17 cellular contexts compared by ENCODE assay signal in genomic region chr6:155311583-155311982, GRCh38. TPM values are rescaled to one million over a fixed set of nuclear protein-coding genes. Genes with fewer than 3 reads are reported as not detected.
"Had no signal": no experiment of that assay in that cellular context is flagged by ENCODE, and none has a peak within 500 bp of the region (broad histone marks: within the 10 kb centered on the region; RNA-seq: fewer than 3 reads in every experiment).

No MANE protein-coding gene starts in this region.

- DNase-seq: activated CD8-positive, alpha-beta memory T cell treated with anti-CD3 and anti-CD28 coated beads, Interleukin-2, amount 50 U/mL, for 48 hours; activated CD8-positive, alpha-beta T cell treated with anti-CD3 and anti-CD28 coated beads, Interleukin-2, amount 10 ng/mL, durations not matched to agents 7 days and 5 days; activated naive CD4-positive, alpha-beta T cell treated with anti-CD3 and anti-CD28 coated beads, Interleukin-2, amount 50 U/mL, for 16 hours; body of pancreas; central memory CD4-positive, alpha-beta T cell; effector memory CD8-positive, alpha-beta T cell; left cardiac atrium; lower lobe of right lung; midbrain; posterior cingulate gyrus; stimulated activated CD4-positive, alpha-beta T cell treated with anti-CD3 and anti-CD28 coated beads, Interleukin-4, amount 100 ng/mL, for 4 hours; uterus had no signal

- H3K9me3 Mint-ChIP-seq: effector memory CD8-positive, alpha-beta T cell; T-helper 1 cell treated with Interleukin-12 subunit alpha and Interleukin-12 subunit beta and Interleukin-4 antibody, amounts not matched to agents 30 μg/mL and 1 μg/mL, for 36 hours had no signal

- H3K36me3 ChIP-seq: neutrophil, uterus had no signal

- H3K27me3 ChIP-seq: body of pancreas, neutrophil, uterus had no signal

- H3K4me3 ChIP-seq: body of pancreas, lower lobe of right lung, skin epidermis, uterus had no signal

- H3K4me3 Mint-ChIP-seq: activated CD8-positive, alpha-beta T cell treated with anti-CD3 and anti-CD28 coated beads, Interleukin-2, amount 10 ng/mL, durations not matched to agents 7 days and 5 days; effector memory CD8-positive, alpha-beta T cell; T-helper 1 cell treated with Interleukin-12 subunit alpha and Interleukin-12 subunit beta and Interleukin-4 antibody, amounts not matched to agents 30 μg/mL and 1 μg/mL, for 36 hours had no signal

- H3K27ac Mint-ChIP-seq: activated CD8-positive, alpha-beta T cell treated with anti-CD3 and anti-CD28 coated beads, Interleukin-2, amount 10 ng/mL, durations not matched to agents 7 days and 5 days; effector memory CD8-positive, alpha-beta T cell; T-helper 1 cell treated with Interleukin-12 subunit alpha and Interleukin-12 subunit beta and Interleukin-4 antibody, amounts not matched to agents 30 μg/mL and 1 μg/mL, for 36 hours had no signal

- FAIRE-seq: TTC549 had no signal

- H3K27me3 Mint-ChIP-seq: effector memory CD8-positive, alpha-beta T cell had no signal

- H3K9me3 ChIP-seq: body of pancreas, lower lobe of right lung, neutrophil, uterus had no signal

- H3K27ac ChIP-seq: body of pancreas, lower lobe of right lung, neutrophil, uterus had no signal

RNA-seq across cellular contexts. Expression of gene CLDN20, which starts 47.8 kb away (rescaled TPM):
- total RNA-seq: activated CD8-positive, alpha-beta T cell treated with anti-CD3 and anti-CD28 coated beads, Interleukin-2, amount 10 ng/mL, durations not matched to agents 7 days and 5 days; body of pancreas; esophagus mucosa; left cardiac atrium; lower lobe of right lung had no signal
